In the genomic region with DNA sequence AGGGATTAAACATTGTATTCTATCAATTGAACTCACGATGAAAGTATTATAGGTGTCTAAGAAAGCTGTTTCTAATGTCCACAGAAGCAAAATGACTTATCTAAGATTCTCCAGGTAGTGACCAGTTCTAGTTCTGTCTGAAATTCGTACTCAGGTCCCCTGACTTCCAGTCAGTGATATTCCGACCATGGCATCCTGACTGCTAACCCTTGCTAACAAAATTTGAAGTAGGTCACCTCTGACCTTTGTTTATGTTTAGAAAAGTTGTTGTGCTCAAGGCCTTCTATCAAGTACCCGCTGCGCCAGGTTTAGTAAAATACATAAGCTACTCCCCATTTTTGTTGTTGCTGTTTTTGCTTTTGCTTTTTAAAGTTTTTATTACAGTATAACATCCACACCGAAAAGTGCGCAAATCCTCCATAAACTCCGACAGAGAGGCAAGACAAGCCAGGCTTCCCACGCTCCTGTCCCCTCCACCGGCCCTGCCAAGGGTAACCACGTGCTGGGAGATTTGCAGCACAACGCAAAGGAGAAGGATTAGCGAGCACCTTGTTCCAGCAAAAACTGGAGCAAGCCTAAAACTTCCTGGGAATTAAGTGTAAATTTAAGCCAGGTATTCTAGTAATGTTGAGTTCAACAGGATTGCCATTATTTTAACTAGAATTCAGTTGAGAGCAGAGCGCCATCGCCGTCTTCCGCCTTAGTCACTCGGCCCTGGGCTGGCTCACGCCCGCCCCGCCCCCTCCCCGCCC, we compare ENCODE assay signal across 1 cellular context.
TF ChIP-seq lines count a peak whose summit lies in the region.

No MANE protein-coding gene starts in this region.

TF ChIP-seq in HepG2, 621 proteins besides CTCF, POLR2A, EP300 and RAD21 (continued from another document and continues in another):
- no peak; the same call in none of the 2 replicates for TF ChIP-seq FOSL2 (CRISPR knock-in tag; IDR thresholded peaks at IDR 0.05)
- TF ChIP-seq PCBP1 (IDR thresholded peaks at IDR 0.05; ENCODE audit: borderline replicate concordance, low read depth, low read length) = no peak
- TF ChIP-seq, protein P1, sequence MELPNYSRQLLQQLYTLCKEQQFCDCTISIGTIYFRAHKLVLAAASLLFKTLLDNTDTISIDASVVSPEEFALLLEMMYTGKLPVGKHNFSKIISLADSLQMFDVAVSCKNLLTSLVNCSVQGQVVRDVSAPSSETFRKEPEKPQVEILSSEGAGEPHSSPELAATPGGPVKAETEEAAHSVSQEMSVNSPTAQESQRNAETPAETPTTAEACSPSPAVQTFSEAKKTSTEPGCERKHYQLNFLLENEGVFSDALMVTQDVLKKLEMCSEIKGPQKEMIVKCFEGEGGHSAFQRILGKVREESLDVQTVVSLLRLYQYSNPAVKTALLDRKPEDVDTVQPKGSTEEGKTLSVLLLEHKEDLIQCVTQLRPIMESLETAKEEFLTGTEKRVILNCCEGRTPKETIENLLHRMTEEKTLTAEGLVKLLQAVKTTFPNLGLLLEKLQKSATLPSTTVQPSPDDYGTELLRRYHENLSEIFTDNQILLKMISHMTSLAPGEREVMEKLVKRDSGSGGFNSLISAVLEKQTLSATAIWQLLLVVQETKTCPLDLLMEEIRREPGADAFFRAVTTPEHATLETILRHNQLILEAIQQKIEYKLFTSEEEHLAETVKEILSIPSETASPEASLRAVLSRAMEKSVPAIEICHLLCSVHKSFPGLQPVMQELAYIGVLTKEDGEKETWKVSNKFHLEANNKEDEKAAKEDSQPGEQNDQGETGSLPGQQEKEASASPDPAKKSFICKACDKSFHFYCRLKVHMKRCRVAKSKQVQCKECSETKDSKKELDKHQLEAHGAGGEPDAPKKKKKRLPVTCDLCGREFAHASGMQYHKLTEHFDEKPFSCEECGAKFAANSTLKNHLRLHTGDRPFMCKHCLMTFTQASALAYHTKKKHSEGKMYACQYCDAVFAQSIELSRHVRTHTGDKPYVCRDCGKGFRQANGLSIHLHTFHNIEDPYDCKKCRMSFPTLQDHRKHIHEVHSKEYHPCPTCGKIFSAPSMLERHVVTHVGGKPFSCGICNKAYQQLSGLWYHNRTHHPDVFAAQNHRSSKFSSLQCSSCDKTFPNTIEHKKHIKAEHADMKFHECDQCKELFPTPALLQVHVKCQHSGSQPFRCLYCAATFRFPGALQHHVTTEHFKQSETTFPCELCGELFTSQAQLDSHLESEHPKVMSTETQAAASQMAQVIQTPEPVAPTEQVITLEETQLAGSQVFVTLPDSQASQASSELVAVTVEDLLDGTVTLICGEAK (IDR thresholded peaks at IDR 0.05) = no peak
- TF ChIP-seq, protein P1 (CRISPR knock-in tag; IDR thresholded peaks at IDR 0.05) = peak; percentile 68; the same call in 1 of the 2 replicates
- TF ChIP-seq ZNF614 (CRISPR knock-in tag; IDR thresholded peaks at IDR 0.05; ENCODE audit: borderline replicate concordance) = peak; percentile 83; the same call in 1 of the 2 replicates
- peak; percentile 83; the same call in 1 of the 2 replicates for TF ChIP-seq GZF1 (CRISPR knock-in tag; IDR thresholded peaks at IDR 0.05)
- no peak for TF ChIP-seq ZNF543 (CRISPR knock-in tag; IDR thresholded peaks at IDR 0.05)
- no peak for TF ChIP-seq ZNF775 (CRISPR knock-in tag; IDR thresholded peaks at IDR 0.05; ENCODE audit: borderline replicate concordance)
- TF ChIP-seq, protein P2, sequence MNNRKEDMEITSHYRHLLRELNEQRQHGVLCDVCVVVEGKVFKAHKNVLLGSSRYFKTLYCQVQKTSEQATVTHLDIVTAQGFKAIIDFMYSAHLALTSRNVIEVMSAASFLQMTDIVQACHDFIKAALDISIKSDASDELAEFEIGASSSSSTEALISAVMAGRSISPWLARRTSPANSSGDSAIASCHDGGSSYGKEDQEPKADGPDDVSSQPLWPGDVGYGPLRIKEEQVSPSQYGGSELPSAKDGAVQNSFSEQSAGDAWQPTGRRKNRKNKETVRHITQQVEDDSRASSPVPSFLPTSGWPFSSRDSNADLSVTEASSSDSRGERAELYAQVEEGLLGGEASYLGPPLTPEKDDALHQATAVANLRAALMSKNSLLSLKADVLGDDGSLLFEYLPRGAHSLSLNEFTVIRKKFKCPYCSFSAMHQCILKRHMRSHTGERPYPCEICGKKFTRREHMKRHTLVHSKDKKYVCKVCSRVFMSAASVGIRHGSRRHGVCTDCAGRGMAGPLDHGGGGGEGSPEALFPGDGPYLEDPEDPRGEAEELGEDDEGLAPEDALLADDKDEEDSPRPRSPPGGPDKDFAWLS (CRISPR knock-in tag; IDR thresholded peaks at IDR 0.05; ENCODE audit: borderline replicate concordance) = no peak
- TF ChIP-seq, protein P3, sequence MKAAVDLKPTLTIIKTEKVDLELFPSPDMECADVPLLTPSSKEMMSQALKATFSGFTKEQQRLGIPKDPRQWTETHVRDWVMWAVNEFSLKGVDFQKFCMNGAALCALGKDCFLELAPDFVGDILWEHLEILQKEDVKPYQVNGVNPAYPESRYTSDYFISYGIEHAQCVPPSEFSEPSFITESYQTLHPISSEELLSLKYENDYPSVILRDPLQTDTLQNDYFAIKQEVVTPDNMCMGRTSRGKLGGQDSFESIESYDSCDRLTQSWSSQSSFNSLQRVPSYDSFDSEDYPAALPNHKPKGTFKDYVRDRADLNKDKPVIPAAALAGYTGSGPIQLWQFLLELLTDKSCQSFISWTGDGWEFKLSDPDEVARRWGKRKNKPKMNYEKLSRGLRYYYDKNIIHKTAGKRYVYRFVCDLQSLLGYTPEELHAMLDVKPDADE (CRISPR knock-in tag; IDR thresholded peaks at IDR 0.05) = no peak
- no peak for TF ChIP-seq SP5 (CRISPR knock-in tag; IDR thresholded peaks at IDR 0.05; ENCODE audit: borderline replicate concordance, low read depth)
- TF ChIP-seq, protein P4, sequence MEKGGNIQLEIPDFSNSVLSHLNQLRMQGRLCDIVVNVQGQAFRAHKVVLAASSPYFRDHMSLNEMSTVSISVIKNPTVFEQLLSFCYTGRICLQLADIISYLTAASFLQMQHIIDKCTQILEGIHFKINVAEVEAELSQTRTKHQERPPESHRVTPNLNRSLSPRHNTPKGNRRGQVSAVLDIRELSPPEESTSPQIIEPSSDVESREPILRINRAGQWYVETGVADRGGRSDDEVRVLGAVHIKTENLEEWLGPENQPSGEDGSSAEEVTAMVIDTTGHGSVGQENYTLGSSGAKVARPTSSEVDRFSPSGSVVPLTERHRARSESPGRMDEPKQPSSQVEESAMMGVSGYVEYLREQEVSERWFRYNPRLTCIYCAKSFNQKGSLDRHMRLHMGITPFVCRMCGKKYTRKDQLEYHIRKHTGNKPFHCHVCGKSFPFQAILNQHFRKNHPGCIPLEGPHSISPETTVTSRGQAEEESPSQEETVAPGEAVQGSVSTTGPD (CRISPR knock-in tag; IDR thresholded peaks at IDR 0.05) = no peak
- TF ChIP-seq, protein P5, sequence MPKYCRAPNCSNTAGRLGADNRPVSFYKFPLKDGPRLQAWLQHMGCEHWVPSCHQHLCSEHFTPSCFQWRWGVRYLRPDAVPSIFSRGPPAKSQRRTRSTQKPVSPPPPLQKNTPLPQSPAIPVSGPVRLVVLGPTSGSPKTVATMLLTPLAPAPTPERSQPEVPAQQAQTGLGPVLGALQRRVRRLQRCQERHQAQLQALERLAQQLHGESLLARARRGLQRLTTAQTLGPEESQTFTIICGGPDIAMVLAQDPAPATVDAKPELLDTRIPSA (CRISPR knock-in tag; IDR thresholded peaks at IDR 0.05; ENCODE audit: borderline replicate concordance) = no peak; the same call in 1 of the 2 replicates
- TF ChIP-seq RARA (CRISPR knock-in tag; IDR thresholded peaks at IDR 0.05) = peak; percentile 32; the same call in 1 of the 2 replicates
- peak; percentile 94 for TF ChIP-seq ZNF274 (CRISPR knock-in tag; IDR thresholded peaks at IDR 0.05)
- TF ChIP-seq ZNF207 (IDR thresholded peaks at IDR 0.05; ENCODE audit: borderline replicate concordance) = no peak
- TF ChIP-seq AGO2 (optimal IDR thresholded peaks at IDR 0.05; ENCODE audit: low read depth, low read length) = peak; percentile 36
- peak; percentile 89 for TF ChIP-seq DMAP1 (CRISPR knock-in tag; IDR thresholded peaks at IDR 0.05)
- TF ChIP-seq, protein P6, sequence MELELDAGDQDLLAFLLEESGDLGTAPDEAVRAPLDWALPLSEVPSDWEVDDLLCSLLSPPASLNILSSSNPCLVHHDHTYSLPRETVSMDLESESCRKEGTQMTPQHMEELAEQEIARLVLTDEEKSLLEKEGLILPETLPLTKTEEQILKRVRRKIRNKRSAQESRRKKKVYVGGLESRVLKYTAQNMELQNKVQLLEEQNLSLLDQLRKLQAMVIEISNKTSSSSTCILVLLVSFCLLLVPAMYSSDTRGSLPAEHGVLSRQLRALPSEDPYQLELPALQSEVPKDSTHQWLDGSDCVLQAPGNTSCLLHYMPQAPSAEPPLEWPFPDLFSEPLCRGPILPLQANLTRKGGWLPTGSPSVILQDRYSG (CRISPR knock-in tag; IDR thresholded peaks at IDR 0.05) = no peak
- TF ChIP-seq JDP2 (CRISPR knock-in tag; IDR thresholded peaks at IDR 0.05; ENCODE audit: borderline replicate concordance) = no peak
- TF ChIP-seq ZNF607 (CRISPR knock-in tag; IDR thresholded peaks at IDR 0.05; ENCODE audit: borderline replicate concordance) = peak; percentile 78; the same call in 1 of the 2 replicates
- peak; percentile 95 for TF ChIP-seq MYC (CRISPR knock-in tag; IDR thresholded peaks at IDR 0.05; ENCODE audit: borderline replicate concordance)
- peak; percentile 66 for TF ChIP-seq POLR2G (IDR thresholded peaks at IDR 0.05; ENCODE audit: low read depth, low read length)
- TF ChIP-seq TBX2 (CRISPR knock-in tag; IDR thresholded peaks at IDR 0.05; ENCODE audit: borderline replicate concordance) = peak; percentile 52; the same call in 1 of the 2 replicates
- peak; percentile 60 for TF ChIP-seq TAF1 (CRISPR knock-in tag; IDR thresholded peaks at IDR 0.05)
- TF ChIP-seq, protein P7, sequence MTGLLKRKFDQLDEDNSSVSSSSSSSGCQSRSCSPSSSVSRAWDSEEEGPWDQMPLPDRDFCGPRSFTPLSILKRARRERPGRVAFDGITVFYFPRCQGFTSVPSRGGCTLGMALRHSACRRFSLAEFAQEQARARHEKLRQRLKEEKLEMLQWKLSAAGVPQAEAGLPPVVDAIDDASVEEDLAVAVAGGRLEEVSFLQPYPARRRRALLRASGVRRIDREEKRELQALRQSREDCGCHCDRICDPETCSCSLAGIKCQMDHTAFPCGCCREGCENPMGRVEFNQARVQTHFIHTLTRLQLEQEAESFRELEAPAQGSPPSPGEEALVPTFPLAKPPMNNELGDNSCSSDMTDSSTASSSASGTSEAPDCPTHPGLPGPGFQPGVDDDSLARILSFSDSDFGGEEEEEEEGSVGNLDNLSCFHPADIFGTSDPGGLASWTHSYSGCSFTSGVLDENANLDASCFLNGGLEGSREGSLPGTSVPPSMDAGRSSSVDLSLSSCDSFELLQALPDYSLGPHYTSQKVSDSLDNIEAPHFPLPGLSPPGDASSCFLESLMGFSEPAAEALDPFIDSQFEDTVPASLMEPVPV (CRISPR knock-in tag; IDR thresholded peaks at IDR 0.05) = peak; percentile 82; the same call in 1 of the 2 replicates
- TF ChIP-seq, protein P8, sequence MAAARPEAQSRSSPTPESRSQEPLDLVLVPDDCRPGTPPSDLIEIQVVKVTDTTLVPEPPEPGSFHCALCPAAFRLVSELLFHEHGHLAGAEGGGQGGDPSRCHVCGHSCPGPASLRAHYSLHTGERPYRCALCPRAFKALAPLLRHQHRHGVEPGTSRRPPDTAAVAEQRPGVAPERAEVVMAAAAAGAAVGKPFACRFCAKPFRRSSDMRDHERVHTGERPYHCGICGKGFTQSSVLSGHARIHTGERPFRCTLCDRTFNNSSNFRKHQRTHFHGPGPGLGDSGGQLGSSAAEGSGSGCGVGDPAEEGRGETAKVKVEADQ (CRISPR knock-in tag; IDR thresholded peaks at IDR 0.05; ENCODE audit: borderline replicate concordance) = no peak
- TF ChIP-seq, protein P9, sequence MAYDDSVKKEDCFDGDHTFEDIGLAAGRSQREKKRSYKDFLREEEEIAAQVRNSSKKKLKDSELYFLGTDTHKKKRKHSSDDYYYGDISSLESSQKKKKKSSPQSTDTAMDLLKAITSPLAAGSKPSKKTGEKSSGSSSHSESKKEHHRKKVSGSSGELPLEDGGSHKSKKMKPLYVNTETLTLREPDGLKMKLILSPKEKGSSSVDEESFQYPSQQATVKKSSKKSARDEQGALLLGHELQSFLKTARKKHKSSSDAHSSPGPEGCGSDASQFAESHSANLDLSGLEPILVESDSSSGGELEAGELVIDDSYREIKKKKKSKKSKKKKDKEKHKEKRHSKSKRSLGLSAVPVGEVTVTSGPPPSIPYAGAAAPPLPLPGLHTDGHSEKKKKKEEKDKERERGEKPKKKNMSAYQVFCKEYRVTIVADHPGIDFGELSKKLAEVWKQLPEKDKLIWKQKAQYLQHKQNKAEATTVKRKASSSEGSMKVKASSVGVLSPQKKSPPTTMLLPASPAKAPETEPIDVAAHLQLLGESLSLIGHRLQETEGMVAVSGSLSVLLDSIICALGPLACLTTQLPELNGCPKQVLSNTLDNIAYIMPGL (CRISPR knock-in tag; IDR thresholded peaks at IDR 0.05; ENCODE audit: borderline replicate concordance in 1 of 2, low read depth in 1 of 2) = 0 out of 4 replicates have a peak, but pooled peaks of 1 of the 2 experiments have one; percentile 55
- no peak for TF ChIP-seq BRD4 (CRISPR knock-in tag; IDR thresholded peaks at IDR 0.05)
- TF ChIP-seq NR3C1 (CRISPR knock-in tag; IDR thresholded peaks at IDR 0.05) = no peak
- peak; percentile 95 for TF ChIP-seq RNF2 (conservative IDR thresholded peaks at IDR 0.05; ENCODE audit: low read depth)
- TF ChIP-seq ZNF251 (CRISPR knock-in tag; IDR thresholded peaks at IDR 0.05) = no peak
- TF ChIP-seq FOXP1 (IDR thresholded peaks at IDR 0.05) = no peak
- 0 out of 2 replicates have a peak, but pooled peaks have one; percentile 4 for TF ChIP-seq FOXP1 (CRISPR knock-in tag; IDR thresholded peaks at IDR 0.05)
